In genomic region chr7:21454182-21454581, GRCh38 we compare ENCODE assay signal across 26 cellular contexts.
"Had no signal": no experiment of that assay in that cellular context is flagged by ENCODE, and none has a peak within 500 bp of the region (broad histone marks: within the 10 kb centered on the region; RNA-seq: fewer than 3 reads in every experiment).

No MANE protein-coding gene starts in this region.

- H2AFZ ChIP-seq: parathyroid adenoma had no signal

- H3K4me3 Mint-ChIP-seq: activated naive CD8-positive, alpha-beta T cell treated with anti-CD3 and anti-CD28 coated beads, Interleukin-2, amount 10 ng/mL, durations not matched to agents 7 days and 5 days; activated T-cell treated with anti-CD3 and anti-CD28 coated beads, Interleukin-2, amount 50 U/mL, for 24 hours; central memory CD8-positive, alpha-beta T cell; stimulated activated naive CD8-positive, alpha-beta T cell treated with anti-CD3 and anti-CD28 coated beads, Interleukin-15, Interleukin-2, amounts not matched to agents 100 ng/mL and 50 ng/mL, for 24 hours; WTC11 had no signal

- H3K27me3 Mint-ChIP-seq: activated naive CD8-positive, alpha-beta T cell treated with anti-CD3 and anti-CD28 coated beads, Interleukin-2, amount 10 ng/mL, durations not matched to agents 7 days and 5 days; activated T-cell treated with anti-CD3 and anti-CD28 coated beads, Interleukin-2, amount 50 U/mL, for 24 hours; central memory CD8-positive, alpha-beta T cell; stimulated activated naive CD8-positive, alpha-beta T cell treated with anti-CD3 and anti-CD28 coated beads, Interleukin-15, Interleukin-2, amounts not matched to agents 100 ng/mL and 50 ng/mL, for 24 hours had no signal

- H3K9me3 Mint-ChIP-seq: central memory CD8-positive, alpha-beta T cell had no signal

- H3K9ac ChIP-seq: parathyroid adenoma had no signal

- H3K27ac ChIP-seq: breast epithelium, esophagus muscularis mucosa, heart left ventricle, parathyroid adenoma, skin epidermis, thyroid gland had no signal

- FAIRE-seq: colon, endothelial cell of umbilical vein, islet of Langerhans had no signal

- H3K36me3 ChIP-seq: breast epithelium, thyroid gland had no signal

- H3K27ac Mint-ChIP-seq: activated naive CD8-positive, alpha-beta T cell treated with anti-CD3 and anti-CD28 coated beads, Interleukin-2, amount 10 ng/mL, durations not matched to agents 7 days and 5 days; activated T-cell treated with anti-CD3 and anti-CD28 coated beads, Interleukin-2, amount 50 U/mL, for 24 hours; activated T-helper 2 cell treated with anti-CD3 and anti-CD28 coated beads, Interferon-gamma antibody, Interleukin-2, Interleukin-4, amounts not matched to agents 10 μg/mL and 5 μg/mL and 100 μg/mL, durations not matched to agents 14 hours and 24 hours and 36 hours; stimulated activated naive CD8-positive, alpha-beta T cell treated with anti-CD3 and anti-CD28 coated beads, Interleukin-15, Interleukin-2, amounts not matched to agents 100 ng/mL and 50 ng/mL, for 24 hours; WTC11 had no signal

- ATAC-seq: heart left ventricle, mucosa of descending colon, right cardiac atrium, WTC11 had no signal

- H3K4me1 ChIP-seq: breast epithelium had no signal

- H3K9me3 ChIP-seq: esophagus muscularis mucosa, thyroid gland had no signal

- H3K27me3 ChIP-seq: breast epithelium, esophagus muscularis mucosa, heart left ventricle, thyroid gland had no signal

- H3K4me3 ChIP-seq: breast epithelium, esophagus muscularis mucosa, heart left ventricle, mucosa of descending colon, skin epidermis, thyroid gland had no signal

- DNase-seq: activated CD8-positive, alpha-beta memory T cell treated with anti-CD3 and anti-CD28 coated beads for 24 hours; activated CD8-positive, alpha-beta memory T cell treated with anti-CD3 and anti-CD28 coated beads, Interleukin-2, amount 50 U/mL, for 4 hours; activated naive CD4-positive, alpha-beta T cell treated with Interleukin-2 at 50 U/mL for 16 hours; activated naive CD8-positive, alpha-beta T cell treated with anti-CD3 and anti-CD28 coated beads, Interleukin-2, amount 10 ng/mL, durations not matched to agents 7 days and 5 days; activated T-cell treated with anti-CD3 and anti-CD28 coated beads, Interleukin-2, amount 50 U/mL, for 24 hours; amniotic stem cell; effector memory CD4-positive, alpha-beta T cell; heart left ventricle; mesenchymal stem cell; mucosa of descending colon; nucleus accumbens; right cardiac atrium; stimulated activated CD4-positive, alpha-beta T cell treated with anti-CD3 and anti-CD28 coated beads, Interleukin-1b, Interleukin-23, amount 100 ng/mL, for 48 hours; substantia nigra had no signal
